In the genomic region with DNA sequence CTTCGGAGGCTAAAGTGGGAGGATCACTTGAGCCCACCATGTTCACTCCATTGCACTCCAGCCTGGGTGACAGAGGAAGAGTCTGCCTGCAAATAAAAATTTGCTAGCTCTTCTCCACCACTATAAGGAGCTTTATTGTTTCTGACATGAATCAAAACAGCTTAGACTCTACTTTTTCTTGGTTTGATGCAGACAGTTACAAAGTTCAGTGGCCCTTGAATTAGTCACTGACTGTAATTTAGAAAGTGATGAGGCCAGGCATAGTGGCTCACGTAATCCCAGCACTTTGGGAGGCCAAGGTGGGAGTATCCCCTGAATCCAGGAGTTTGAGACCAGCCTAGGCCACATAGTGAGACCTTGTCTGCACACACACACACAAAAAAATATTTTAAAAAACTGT, we compare ENCODE assay signal across 31 cellular contexts.
"Had no signal": no experiment of that assay in that cellular context is flagged by ENCODE, and none has a peak within 500 bp of the region (broad histone marks: within the 10 kb centered on the region; RNA-seq: fewer than 3 reads in every experiment).

No MANE protein-coding gene starts in this region.

- H3K4me3 ChIP-seq: adrenal gland, body of pancreas, breast epithelium, SJCRH30, SK-N-MC had no signal

- H3K9me3 ChIP-seq: adrenal gland, body of pancreas, breast epithelium, SJCRH30 had no signal

- DNase-seq: activated CD4-positive, alpha-beta T cell treated with anti-CD3 and anti-CD28 coated beads for 1 hour; activated CD4-positive, alpha-beta T cell treated with anti-CD3 and anti-CD28 coated beads, Interleukin-2, amount 10 ng/mL, durations not matched to agents 24 days and 14 days; activated CD4-positive, alpha-beta T cell treated with anti-CD3 and anti-CD28 coated beads, Interleukin-2, amount 50 U/mL, for 4 hours; activated CD4-positive, CD25-positive, alpha-beta regulatory T cell; activated CD8-positive, alpha-beta T cell treated with anti-CD3 and anti-CD28 coated beads, Interleukin-2, amount 10 ng/mL, durations not matched to agents 7 days and 5 days; activated gamma-delta T cell treated with Interleukin-2 at 50 U/mL for 16 hours; activated naive CD4-positive, alpha-beta T cell treated with anti-CD3 and anti-CD28 coated beads for 36 hours; activated T-cell treated with anti-CD3 and anti-CD28 coated beads, Interleukin-2, amount 50 U/mL, for 24 hours; adrenal gland; body of pancreas; Karpas-422; NCI-H1048; NCI-H1105 treated with DMSO at 0.1 percent for 48 hours; NCI-H1436; NCI-H1694; NCI-H1930; NCI-H2081 treated with DMSO at 0.1 percent for 48 hours; NCI-H226; NCI-H446 treated with DMSO at 0.1 percent for 48 hours; NCI-H524; SHP77; SJCRH30 had no signal

- H3K27me3 ChIP-seq: adrenal gland, body of pancreas, breast epithelium, SJCRH30 had no signal

- H3K27ac Mint-ChIP-seq: activated CD4-positive, alpha-beta T cell treated with anti-CD3 and anti-CD28 coated beads, Interleukin-2, amount 10 ng/mL, durations not matched to agents 24 days and 14 days; activated CD8-positive, alpha-beta T cell treated with anti-CD3 and anti-CD28 coated beads, Interleukin-2, amount 10 ng/mL, durations not matched to agents 7 days and 5 days; activated naive CD4-positive, alpha-beta T cell treated with anti-CD3 and anti-CD28 coated beads for 36 hours; activated naive CD4-positive, alpha-beta T cell treated with anti-CD3 and anti-CD28 coated beads, Interleukin-2, amount 50 U/mL, for 72 hours; activated T-cell treated with anti-CD3 and anti-CD28 coated beads, Interleukin-2, amount 50 U/mL, for 24 hours; T-helper 1 cell treated with Interleukin-12 subunit alpha and Interleukin-12 subunit beta and Interleukin-4 antibody, amounts not matched to agents 30 μg/mL and 1 μg/mL, for 36 hours; T-helper 2 cell treated with Interferon-gamma antibody and Interleukin-4, amounts not matched to agents 5 μg/mL and 100 μg/mL, for 36 hours had no signal

- H3K36me3 Mint-ChIP-seq: activated naive CD4-positive, alpha-beta T cell treated with anti-CD3 and anti-CD28 coated beads, Interleukin-2, amount 50 U/mL, for 72 hours had no signal

- H3K27me3 Mint-ChIP-seq: activated CD4-positive, alpha-beta T cell treated with anti-CD3 and anti-CD28 coated beads, Interleukin-2, amount 10 ng/mL, durations not matched to agents 24 days and 14 days; activated T-cell treated with anti-CD3 and anti-CD28 coated beads, Interleukin-2, amount 50 U/mL, for 24 hours had no signal

- FAIRE-seq: astrocyte, TTC549 had no signal

- H3K4me3 Mint-ChIP-seq: activated CD4-positive, alpha-beta T cell treated with anti-CD3 and anti-CD28 coated beads, Interleukin-2, amount 10 ng/mL, durations not matched to agents 24 days and 14 days; activated CD8-positive, alpha-beta T cell treated with anti-CD3 and anti-CD28 coated beads, Interleukin-2, amount 10 ng/mL, durations not matched to agents 7 days and 5 days; activated naive CD4-positive, alpha-beta T cell treated with anti-CD3 and anti-CD28 coated beads for 36 hours; activated T-cell treated with anti-CD3 and anti-CD28 coated beads, Interleukin-2, amount 50 U/mL, for 24 hours; T-helper 1 cell treated with Interleukin-12 subunit alpha and Interleukin-12 subunit beta and Interleukin-4 antibody, amounts not matched to agents 30 μg/mL and 1 μg/mL, for 36 hours; T-helper 2 cell treated with Interferon-gamma antibody and Interleukin-4, amounts not matched to agents 5 μg/mL and 100 μg/mL, for 36 hours had no signal

- ATAC-seq: activated CD8-positive, alpha-beta T cell treated with anti-CD3 and anti-CD28 coated beads, Interleukin-2, amount 10 ng/mL, durations not matched to agents 7 days and 5 days; body of pancreas; Panc1 had no signal

- H3K27ac ChIP-seq: body of pancreas, breast epithelium, SJCRH30, SK-N-MC, VCaP had no signal

- H3K9me3 Mint-ChIP-seq: activated CD4-positive, alpha-beta T cell treated with anti-CD3 and anti-CD28 coated beads, Interleukin-2, amount 10 ng/mL, durations not matched to agents 24 days and 14 days; activated naive CD4-positive, alpha-beta T cell treated with anti-CD3 and anti-CD28 coated beads for 36 hours; activated naive CD4-positive, alpha-beta T cell treated with anti-CD3 and anti-CD28 coated beads, Interleukin-2, amount 50 U/mL, for 72 hours; activated T-cell treated with anti-CD3 and anti-CD28 coated beads, Interleukin-2, amount 50 U/mL, for 24 hours; T-helper 1 cell treated with Interleukin-12 subunit alpha and Interleukin-12 subunit beta and Interleukin-4 antibody, amounts not matched to agents 30 μg/mL and 1 μg/mL, for 36 hours; T-helper 2 cell treated with Interferon-gamma antibody and Interleukin-4, amounts not matched to agents 5 μg/mL and 100 μg/mL, for 36 hours had no signal

- H3K4me1 ChIP-seq: SJCRH30 had no signal

- H3K36me3 ChIP-seq: adrenal gland, breast epithelium had no signal
